Comparison of ENCODE assay signal across 1 cellular context in the genomic region with DNA sequence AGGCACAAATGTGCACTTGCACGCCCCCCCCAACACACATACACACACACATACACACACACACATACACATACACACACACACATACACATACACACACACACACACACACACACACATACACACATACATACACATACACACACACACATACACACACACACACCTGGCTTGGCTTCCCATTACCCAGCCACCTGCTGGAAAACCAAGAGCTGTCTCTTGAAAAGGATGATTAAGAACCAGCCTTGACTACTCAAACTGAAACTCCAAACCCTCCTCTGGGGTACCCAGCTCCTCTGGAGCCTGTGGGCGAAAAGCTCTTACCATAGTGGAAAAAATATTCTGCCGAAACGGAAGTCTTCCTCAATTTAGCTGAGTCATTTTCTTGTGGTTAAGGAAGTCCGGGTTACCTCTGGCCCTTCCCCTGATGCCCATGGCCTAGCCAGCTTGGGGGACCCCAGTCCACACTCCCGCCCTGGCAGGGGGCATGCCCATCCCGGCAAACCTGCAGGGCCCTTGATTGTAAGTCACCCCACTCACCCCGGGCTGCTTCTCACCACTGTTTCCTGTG.
TF ChIP-seq lines count a peak whose summit lies in the region.

No MANE protein-coding gene starts in this region.

TF ChIP-seq in GM12878, 131 proteins besides CTCF, POLR2A, EP300 and RAD21 (continued from another document and continues in another):
- TF ChIP-seq IKZF2 (IDR thresholded peaks at IDR 0.05) (peak; percentile 98 to 99), GABPA (IDR thresholded peaks at IDR 0.05; ENCODE audit: low read depth) (peak; percentile 76), SREBF1 (IDR thresholded peaks at IDR 0.05; ENCODE audit: low read length) (no peak), STAT1 (conservative IDR thresholded peaks at IDR 0.05) (no peak), GATAD2B (conservative IDR thresholded peaks at IDR 0.05; ENCODE audit: low read depth) (peak; percentile 87), MTA3 (IDR thresholded peaks at IDR 0.05; ENCODE audit: borderline replicate concordance, low read length) (peak; percentile 82; the same call in 1 of the 2 replicates), EED (IDR thresholded peaks at IDR 0.05; ENCODE audit: low read depth) (peak; percentile 100), YY1 (IDR thresholded peaks at IDR 0.05; ENCODE audit: low read depth, low read length) (no peak), CBX5 (IDR thresholded peaks at IDR 0.05; ENCODE audit: low read depth) (no peak), EGR1 (IDR thresholded peaks at IDR 0.05; ENCODE audit: borderline replicate concordance in 1 of 2, low read depth in 2 of 2, low read length in 2 of 2) (peak in 1 of 2 experiments; percentile 55; a peak in 1 of 3 replicates), TCF3 (IDR thresholded peaks at IDR 0.05; ENCODE audit: borderline replicate concordance, insufficient read depth, low read depth, low read length) (peak; percentile 98), PML (IDR thresholded peaks at IDR 0.05; ENCODE audit: low read length) (no peak), STAT3 (IDR thresholded peaks at IDR 0.05; ENCODE audit: low read depth, low read length) (no peak), NFIC (IDR thresholded peaks at IDR 0.05; ENCODE audit: low read depth, low read length) (peak; percentile 80), ETV6 (conservative IDR thresholded peaks at IDR 0.05 in 1 of 2, IDR thresholded peaks at IDR 0.05 in 1 of 2; ENCODE audit: borderline replicate concordance in 1 of 2, low read depth in 1 of 2) (peak in 1 of 2 experiments; percentile 97; a peak in 2 of 4 replicates), RBBP5 (conservative IDR thresholded peaks at IDR 0.05) (no peak), CREM (IDR thresholded peaks at IDR 0.05; ENCODE audit: low read depth) (peak; percentile 64), BACH1 (IDR thresholded peaks at IDR 0.05; ENCODE audit: borderline replicate concordance) (0 out of 2 replicates have a peak, but pooled peaks have one; percentile 51), NBN (IDR thresholded peaks at IDR 0.05) (peak; percentile 88), FOXM1 (IDR thresholded peaks at IDR 0.05; ENCODE audit: low read depth, low read length) (peak; percentile 54; the same call in 1 of the 2 replicates), IRF4 (IDR thresholded peaks at IDR 0.05; ENCODE audit: low read depth, low read length) (peak; percentile 94), CBX3 (IDR thresholded peaks at IDR 0.05; ENCODE audit: borderline replicate concordance, low read depth) (no peak), NFXL1 (IDR thresholded peaks at IDR 0.05; ENCODE audit: borderline replicate concordance) (no peak), FOXK2 (IDR thresholded peaks at IDR 0.05) (no peak), CHD4 (IDR thresholded peaks at IDR 0.05) (no peak), RCOR1 (conservative IDR thresholded peaks at IDR 0.05; ENCODE audit: low read depth, low read length) (no peak), SRF (IDR thresholded peaks at IDR 0.05; ENCODE audit: low read depth in 2 of 2, low read length in 2 of 2) (0 out of 4 replicates have a peak, but pooled peaks of 1 of the 2 experiments have one; percentile 58), SP1 (IDR thresholded peaks at IDR 0.05; ENCODE audit: low read depth, low read length) (no peak), TCF12 (IDR thresholded peaks at IDR 0.05; ENCODE audit: low read depth, low read length) (peak; percentile 95), CREB1 (IDR thresholded peaks at IDR 0.05; ENCODE audit: low read depth) (0 out of 2 replicates have a peak, but pooled peaks have one; percentile 34), BRCA1 (IDR thresholded peaks at IDR 0.05; ENCODE audit: low read depth, low read length) (no peak)
- TF ChIP-seq, protein P1, sequence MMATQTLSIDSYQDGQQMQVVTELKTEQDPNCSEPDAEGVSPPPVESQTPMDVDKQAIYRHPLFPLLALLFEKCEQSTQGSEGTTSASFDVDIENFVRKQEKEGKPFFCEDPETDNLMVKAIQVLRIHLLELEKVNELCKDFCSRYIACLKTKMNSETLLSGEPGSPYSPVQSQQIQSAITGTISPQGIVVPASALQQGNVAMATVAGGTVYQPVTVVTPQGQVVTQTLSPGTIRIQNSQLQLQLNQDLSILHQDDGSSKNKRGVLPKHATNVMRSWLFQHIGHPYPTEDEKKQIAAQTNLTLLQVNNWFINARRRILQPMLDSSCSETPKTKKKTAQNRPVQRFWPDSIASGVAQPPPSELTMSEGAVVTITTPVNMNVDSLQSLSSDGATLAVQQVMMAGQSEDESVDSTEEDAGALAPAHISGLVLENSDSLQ (IDR thresholded peaks at IDR 0.05) = peak; percentile 25; the same call in 1 of the 2 replicates
- TF ChIP-seq, protein P2, sequence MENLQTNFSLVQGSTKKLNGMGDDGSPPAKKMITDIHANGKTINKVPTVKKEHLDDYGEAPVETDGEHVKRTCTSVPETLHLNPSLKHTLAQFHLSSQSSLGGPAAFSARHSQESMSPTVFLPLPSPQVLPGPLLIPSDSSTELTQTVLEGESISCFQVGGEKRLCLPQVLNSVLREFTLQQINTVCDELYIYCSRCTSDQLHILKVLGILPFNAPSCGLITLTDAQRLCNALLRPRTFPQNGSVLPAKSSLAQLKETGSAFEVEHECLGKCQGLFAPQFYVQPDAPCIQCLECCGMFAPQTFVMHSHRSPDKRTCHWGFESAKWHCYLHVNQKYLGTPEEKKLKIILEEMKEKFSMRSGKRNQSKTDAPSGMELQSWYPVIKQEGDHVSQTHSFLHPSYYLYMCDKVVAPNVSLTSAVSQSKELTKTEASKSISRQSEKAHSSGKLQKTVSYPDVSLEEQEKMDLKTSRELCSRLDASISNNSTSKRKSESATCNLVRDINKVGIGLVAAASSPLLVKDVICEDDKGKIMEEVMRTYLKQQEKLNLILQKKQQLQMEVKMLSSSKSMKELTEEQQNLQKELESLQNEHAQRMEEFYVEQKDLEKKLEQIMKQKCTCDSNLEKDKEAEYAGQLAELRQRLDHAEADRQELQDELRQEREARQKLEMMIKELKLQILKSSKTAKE (IDR thresholded peaks at IDR 0.05; ENCODE audit: low read depth, poor library complexity, severe bottlenecking) = peak; percentile 18
- TF ChIP-seq, protein P3, sequence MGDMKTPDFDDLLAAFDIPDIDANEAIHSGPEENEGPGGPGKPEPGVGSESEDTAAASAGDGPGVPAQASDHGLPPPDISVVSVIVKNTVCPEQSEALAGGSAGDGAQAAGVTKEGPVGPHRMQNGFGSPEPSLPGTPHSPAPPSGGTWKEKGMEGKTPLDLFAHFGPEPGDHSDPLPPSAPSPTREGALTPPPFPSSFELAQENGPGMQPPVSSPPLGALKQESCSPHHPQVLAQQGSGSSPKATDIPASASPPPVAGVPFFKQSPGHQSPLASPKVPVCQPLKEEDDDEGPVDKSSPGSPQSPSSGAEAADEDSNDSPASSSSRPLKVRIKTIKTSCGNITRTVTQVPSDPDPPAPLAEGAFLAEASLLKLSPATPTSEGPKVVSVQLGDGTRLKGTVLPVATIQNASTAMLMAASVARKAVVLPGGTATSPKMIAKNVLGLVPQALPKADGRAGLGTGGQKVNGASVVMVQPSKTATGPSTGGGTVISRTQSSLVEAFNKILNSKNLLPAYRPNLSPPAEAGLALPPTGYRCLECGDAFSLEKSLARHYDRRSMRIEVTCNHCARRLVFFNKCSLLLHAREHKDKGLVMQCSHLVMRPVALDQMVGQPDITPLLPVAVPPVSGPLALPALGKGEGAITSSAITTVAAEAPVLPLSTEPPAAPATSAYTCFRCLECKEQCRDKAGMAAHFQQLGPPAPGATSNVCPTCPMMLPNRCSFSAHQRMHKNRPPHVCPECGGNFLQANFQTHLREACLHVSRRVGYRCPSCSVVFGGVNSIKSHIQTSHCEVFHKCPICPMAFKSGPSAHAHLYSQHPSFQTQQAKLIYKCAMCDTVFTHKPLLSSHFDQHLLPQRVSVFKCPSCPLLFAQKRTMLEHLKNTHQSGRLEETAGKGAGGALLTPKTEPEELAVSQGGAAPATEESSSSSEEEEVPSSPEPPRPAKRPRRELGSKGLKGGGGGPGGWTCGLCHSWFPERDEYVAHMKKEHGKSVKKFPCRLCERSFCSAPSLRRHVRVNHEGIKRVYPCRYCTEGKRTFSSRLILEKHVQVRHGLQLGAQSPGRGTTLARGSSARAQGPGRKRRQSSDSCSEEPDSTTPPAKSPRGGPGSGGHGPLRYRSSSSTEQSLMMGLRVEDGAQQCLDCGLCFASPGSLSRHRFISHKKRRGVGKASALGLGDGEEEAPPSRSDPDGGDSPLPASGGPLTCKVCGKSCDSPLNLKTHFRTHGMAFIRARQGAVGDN (IDR thresholded peaks at IDR 0.05) = no peak
- TF ChIP-seq, protein P4, sequence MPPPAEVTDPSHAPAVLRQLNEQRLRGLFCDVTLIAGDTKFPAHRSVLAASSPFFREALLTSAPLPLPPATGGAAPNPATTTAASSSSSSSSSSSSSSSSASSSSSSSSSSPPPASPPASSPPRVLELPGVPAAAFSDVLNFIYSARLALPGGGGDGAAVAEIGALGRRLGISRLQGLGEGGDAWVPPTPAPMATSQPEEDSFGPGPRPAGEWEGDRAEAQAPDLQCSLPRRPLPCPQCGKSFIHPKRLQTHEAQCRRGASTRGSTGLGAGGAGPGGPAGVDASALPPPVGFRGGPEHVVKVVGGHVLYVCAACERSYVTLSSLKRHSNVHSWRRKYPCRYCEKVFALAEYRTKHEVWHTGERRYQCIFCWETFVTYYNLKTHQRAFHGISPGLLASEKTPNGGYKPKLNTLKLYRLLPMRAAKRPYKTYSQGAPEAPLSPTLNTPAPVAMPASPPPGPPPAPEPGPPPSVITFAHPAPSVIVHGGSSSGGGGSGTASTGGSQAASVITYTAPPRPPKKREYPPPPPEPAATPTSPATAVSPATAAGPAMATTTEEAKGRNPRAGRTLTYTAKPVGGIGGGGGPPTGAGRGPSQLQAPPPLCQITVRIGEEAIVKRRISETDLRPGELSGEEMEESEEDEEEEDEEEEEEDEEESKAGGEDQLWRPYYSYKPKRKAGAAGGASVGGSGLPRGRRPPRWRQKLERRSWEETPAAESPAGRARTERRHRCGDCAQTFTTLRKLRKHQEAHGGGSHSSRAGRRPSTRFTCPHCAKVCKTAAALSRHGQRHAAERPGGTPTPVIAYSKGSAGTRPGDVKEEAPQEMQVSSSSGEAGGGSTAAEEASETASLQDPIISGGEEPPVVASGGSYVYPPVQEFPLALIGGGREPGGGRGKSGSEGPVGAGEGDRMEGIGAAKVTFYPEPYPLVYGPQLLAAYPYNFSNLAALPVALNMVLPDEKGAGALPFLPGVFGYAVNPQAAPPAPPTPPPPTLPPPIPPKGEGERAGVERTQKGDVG (CRISPR knock-in tag; IDR thresholded peaks at IDR 0.05) = no peak
- TF ChIP-seq, protein P5, sequence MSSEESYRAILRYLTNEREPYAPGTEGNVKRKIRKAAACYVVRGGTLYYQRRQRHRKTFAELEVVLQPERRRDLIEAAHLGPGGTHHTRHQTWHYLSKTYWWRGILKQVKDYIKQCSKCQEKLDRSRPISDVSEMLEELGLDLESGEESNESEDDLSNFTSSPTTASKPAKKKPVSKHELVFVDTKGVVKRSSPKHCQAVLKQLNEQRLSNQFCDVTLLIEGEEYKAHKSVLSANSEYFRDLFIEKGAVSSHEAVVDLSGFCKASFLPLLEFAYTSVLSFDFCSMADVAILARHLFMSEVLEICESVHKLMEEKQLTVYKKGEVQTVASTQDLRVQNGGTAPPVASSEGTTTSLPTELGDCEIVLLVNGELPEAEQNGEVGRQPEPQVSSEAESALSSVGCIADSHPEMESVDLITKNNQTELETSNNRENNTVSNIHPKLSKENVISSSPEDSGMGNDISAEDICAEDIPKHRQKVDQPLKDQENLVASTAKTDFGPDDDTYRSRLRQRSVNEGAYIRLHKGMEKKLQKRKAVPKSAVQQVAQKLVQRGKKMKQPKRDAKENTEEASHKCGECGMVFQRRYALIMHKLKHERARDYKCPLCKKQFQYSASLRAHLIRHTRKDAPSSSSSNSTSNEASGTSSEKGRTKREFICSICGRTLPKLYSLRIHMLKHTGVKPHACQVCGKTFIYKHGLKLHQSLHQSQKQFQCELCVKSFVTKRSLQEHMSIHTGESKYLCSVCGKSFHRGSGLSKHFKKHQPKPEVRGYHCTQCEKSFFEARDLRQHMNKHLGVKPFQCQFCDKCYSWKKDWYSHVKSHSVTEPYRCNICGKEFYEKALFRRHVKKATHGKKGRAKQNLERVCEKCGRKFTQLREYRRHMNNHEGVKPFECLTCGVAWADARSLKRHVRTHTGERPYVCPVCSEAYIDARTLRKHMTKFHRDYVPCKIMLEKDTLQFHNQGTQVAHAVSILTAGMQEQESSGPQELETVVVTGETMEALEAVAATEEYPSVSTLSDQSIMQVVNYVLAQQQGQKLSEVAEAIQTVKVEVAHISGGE (CRISPR knock-in tag; IDR thresholded peaks at IDR 0.05) = no peak
- TF ChIP-seq, protein P6, sequence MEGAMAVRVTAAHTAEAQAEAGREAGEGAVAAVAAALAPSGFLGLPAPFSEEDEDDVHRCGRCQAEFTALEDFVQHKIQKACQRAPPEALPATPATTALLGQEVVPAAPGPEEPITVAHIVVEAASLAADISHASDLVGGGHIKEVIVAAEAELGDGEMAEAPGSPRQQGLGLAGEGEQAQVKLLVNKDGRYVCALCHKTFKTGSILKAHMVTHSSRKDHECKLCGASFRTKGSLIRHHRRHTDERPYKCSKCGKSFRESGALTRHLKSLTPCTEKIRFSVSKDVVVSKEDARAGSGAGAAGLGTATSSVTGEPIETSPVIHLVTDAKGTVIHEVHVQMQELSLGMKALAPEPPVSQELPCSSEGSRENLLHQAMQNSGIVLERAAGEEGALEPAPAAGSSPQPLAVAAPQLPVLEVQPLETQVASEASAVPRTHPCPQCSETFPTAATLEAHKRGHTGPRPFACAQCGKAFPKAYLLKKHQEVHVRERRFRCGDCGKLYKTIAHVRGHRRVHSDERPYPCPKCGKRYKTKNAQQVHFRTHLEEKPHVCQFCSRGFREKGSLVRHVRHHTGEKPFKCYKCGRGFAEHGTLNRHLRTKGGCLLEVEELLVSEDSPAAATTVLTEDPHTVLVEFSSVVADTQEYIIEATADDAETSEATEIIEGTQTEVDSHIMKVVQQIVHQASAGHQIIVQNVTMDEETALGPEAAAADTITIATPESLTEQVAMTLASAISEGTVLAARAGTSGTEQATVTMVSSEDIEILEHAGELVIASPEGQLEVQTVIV (IDR thresholded peaks at IDR 0.05; ENCODE audit: borderline replicate concordance, partially characterized antibody) = no peak
- TF ChIP-seq, protein P7, sequence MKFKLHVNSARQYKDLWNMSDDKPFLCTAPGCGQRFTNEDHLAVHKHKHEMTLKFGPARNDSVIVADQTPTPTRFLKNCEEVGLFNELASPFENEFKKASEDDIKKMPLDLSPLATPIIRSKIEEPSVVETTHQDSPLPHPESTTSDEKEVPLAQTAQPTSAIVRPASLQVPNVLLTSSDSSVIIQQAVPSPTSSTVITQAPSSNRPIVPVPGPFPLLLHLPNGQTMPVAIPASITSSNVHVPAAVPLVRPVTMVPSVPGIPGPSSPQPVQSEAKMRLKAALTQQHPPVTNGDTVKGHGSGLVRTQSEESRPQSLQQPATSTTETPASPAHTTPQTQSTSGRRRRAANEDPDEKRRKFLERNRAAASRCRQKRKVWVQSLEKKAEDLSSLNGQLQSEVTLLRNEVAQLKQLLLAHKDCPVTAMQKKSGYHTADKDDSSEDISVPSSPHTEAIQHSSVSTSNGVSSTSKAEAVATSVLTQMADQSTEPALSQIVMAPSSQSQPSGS (IDR thresholded peaks at IDR 0.05; ENCODE audit: low read length) = peak; percentile 63
- TF ChIP-seq, protein P8, sequence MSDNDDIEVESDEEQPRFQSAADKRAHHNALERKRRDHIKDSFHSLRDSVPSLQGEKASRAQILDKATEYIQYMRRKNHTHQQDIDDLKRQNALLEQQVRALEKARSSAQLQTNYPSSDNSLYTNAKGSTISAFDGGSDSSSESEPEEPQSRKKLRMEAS (IDR thresholded peaks at IDR 0.05; ENCODE audit: low read depth, low read length) = no peak
